ENCODE assay signal across 17 cellular contexts in the genomic region with DNA sequence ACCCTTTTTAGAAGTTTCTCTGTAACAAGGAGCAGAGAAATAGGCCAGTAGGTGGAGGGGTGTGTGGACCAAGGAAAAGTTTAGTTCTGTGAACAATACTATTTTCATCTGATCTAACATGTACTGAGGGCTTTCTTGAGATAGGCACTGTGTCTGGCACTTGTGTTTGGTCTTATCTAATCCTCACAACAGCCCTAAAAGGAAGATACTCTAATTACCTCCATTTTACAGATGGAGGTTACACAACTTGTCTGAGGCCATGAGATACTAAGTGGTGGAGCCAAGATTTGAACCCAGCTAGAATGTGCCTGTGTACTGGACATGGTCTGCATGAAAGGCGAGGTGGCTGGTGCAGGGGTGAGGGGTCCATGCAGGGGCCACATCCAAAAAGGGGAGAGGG. TPM values are rescaled to one million over a fixed set of nuclear protein-coding genes. Genes with fewer than 3 reads are reported as not detected.
A peak's percentile ranks its signal among the peaks of the same experiment; 100 is the strongest.
DNase-seq lines count a peak whose midpoint lies in the region; ATAC-seq and TF ChIP-seq lines count a peak whose summit lies in the region.
"Had no signal": no experiment of that assay in that cellular context is flagged by ENCODE, and none has a peak within 500 bp of the region (broad histone marks: within the 10 kb centered on the region; RNA-seq: fewer than 3 reads in every experiment).

No MANE protein-coding gene starts in this region.

- no peak for ATAC-seq in activated CD8-positive, alpha-beta memory T cell treated with anti-CD3 and anti-CD28 coated beads, Interleukin-2, amount 10 ng/mL, durations not matched to agents 7 days and 5 days
- ATAC-seq in T-helper 17 cell, result no peak
- ATAC-seq in stimulated activated naive B cell treated with anti-CD40 and anti-IgM and Interleukin-4, amounts not matched to agents 10 μg/mL and 1 μg/mL and 100 μg/mL, for 72 hours (replicated peaks), result no peak
- ATAC-seq: Right ventricle myocardium inferior had no signal

- TF ChIP-seq POLR2A in erythroblast (IDR thresholded peaks at IDR 0.05; ENCODE audit: low read length), result no peak
- no peak for TF ChIP-seq POLR2A in uterus (IDR thresholded peaks at IDR 0.05)

- H3K9me3 Mint-ChIP-seq in activated CD8-positive, alpha-beta memory T cell treated with anti-CD3 and anti-CD28 coated beads, Interleukin-2, amount 10 ng/mL, durations not matched to agents 7 days and 5 days (ENCODE audit: low read depth), result no peaks in the 10 kb centered on the region
- no peaks in the 10 kb centered on the region for H3K9me3 Mint-ChIP-seq in stimulated activated naive B cell treated with anti-CD40 and anti-IgM and Interleukin-4, amounts not matched to agents 10 μg/mL and 1 μg/mL and 100 μg/mL, for 72 hours
- H3K9me3 Mint-ChIP-seq: H9 had no signal

- H3K4me3 ChIP-seq in uterus, result no peak overlapping the region
- H3K4me3 ChIP-seq: smooth muscle cell, suprapubic skin had no signal

- peak overlapping the region; percentile 91 for H3K27ac Mint-ChIP-seq in activated CD8-positive, alpha-beta memory T cell treated with anti-CD3 and anti-CD28 coated beads, Interleukin-2, amount 10 ng/mL, durations not matched to agents 7 days and 5 days
- H3K27ac Mint-ChIP-seq in T-helper 17 cell, result peak overlapping the region; percentile 94
- peak overlapping the region; percentile 95 for H3K27ac Mint-ChIP-seq in stimulated activated naive B cell treated with anti-CD40 and anti-IgM and Interleukin-4, amounts not matched to agents 10 μg/mL and 1 μg/mL and 100 μg/mL, for 72 hours
- H3K27ac Mint-ChIP-seq: H9 had no signal

- H3K36me3 ChIP-seq in uterus, result no peaks in the 10 kb centered on the region

- H3K27me3 ChIP-seq in uterus, result no peaks in the 10 kb centered on the region
- H3K27me3 ChIP-seq: suprapubic skin had no signal

- no peaks in the 10 kb centered on the region for H3K9me3 ChIP-seq in T-helper 17 cell (ENCODE audit: control insufficient read depth, low read length, poor library complexity, severe bottlenecking)
- no peaks in the 10 kb centered on the region for H3K9me3 ChIP-seq in uterus
- H3K9me3 ChIP-seq: suprapubic skin had no signal

- peaks cover 65% of the 10 kb centered on the region for H3K4me1 Mint-ChIP-seq in activated CD8-positive, alpha-beta memory T cell treated with anti-CD3 and anti-CD28 coated beads, Interleukin-2, amount 10 ng/mL, durations not matched to agents 7 days and 5 days
- H3K4me1 Mint-ChIP-seq in T-helper 17 cell, result peaks cover 60% of the 10 kb centered on the region
- H3K4me1 Mint-ChIP-seq in stimulated activated naive B cell treated with anti-CD40 and anti-IgM and Interleukin-4, amounts not matched to agents 10 μg/mL and 1 μg/mL and 100 μg/mL, for 72 hours, result peaks cover 60 to 83% of the 10 kb centered on the region in 2 donors

- H3K4me3 Mint-ChIP-seq in activated CD8-positive, alpha-beta memory T cell treated with anti-CD3 and anti-CD28 coated beads, Interleukin-2, amount 10 ng/mL, durations not matched to agents 7 days and 5 days, result peak overlapping the region; percentile 50
- peak overlapping the region; percentile 93 for H3K4me3 Mint-ChIP-seq in T-helper 17 cell
- peak overlapping the region; percentile 6 to 29 for H3K4me3 Mint-ChIP-seq in stimulated activated naive B cell treated with anti-CD40 and anti-IgM and Interleukin-4, amounts not matched to agents 10 μg/mL and 1 μg/mL and 100 μg/mL, for 72 hours
- H3K4me3 Mint-ChIP-seq: H9 had no signal

- DNase-seq in activated CD8-positive, alpha-beta memory T cell treated with anti-CD3 and anti-CD28 coated beads, Interleukin-2, amount 10 ng/mL, durations not matched to agents 7 days and 5 days, result no peak
- DNase-seq in activated CD8-positive, alpha-beta memory T cell treated with anti-CD3 and anti-CD28 coated beads for 24 hours, result no peak
- no peak for DNase-seq in T-helper 17 cell
- peak; percentile 40 to 86 for DNase-seq in erythroblast (lab: John Stamatoyannopoulos, UW)
- no peak for DNase-seq in stimulated activated naive B cell treated with anti-CD40 and anti-IgM and Interleukin-4, amounts not matched to agents 10 μg/mL and 1 μg/mL and 100 μg/mL, for 72 hours
- DNase-seq in DMS153 treated with DMSO at 0.1 percent for 48 hours (lab: John Stamatoyannopoulos, UW; ENCODE audit: unreplicated experiment), result no peak
- no peak for DNase-seq in uterus
- DNase-seq in EL, result no peak
- DNase-seq: ACHN, H9, mammary epithelial cell, NCI-H1930, NCI-H82, occipital lobe had no signal

- no peaks in the 10 kb centered on the region for H3K27me3 Mint-ChIP-seq in activated CD8-positive, alpha-beta memory T cell treated with anti-CD3 and anti-CD28 coated beads, Interleukin-2, amount 10 ng/mL, durations not matched to agents 7 days and 5 days
- no peaks in the 10 kb centered on the region for H3K27me3 Mint-ChIP-seq in T-helper 17 cell
- H3K27me3 Mint-ChIP-seq in stimulated activated naive B cell treated with anti-CD40 and anti-IgM and Interleukin-4, amounts not matched to agents 10 μg/mL and 1 μg/mL and 100 μg/mL, for 72 hours, result no peaks in the 10 kb centered on the region

- peaks cover 28% of the 10 kb centered on the region for H3K36me3 Mint-ChIP-seq in activated CD8-positive, alpha-beta memory T cell treated with anti-CD3 and anti-CD28 coated beads, Interleukin-2, amount 10 ng/mL, durations not matched to agents 7 days and 5 days
- peaks cover 7% of the 10 kb centered on the region for H3K36me3 Mint-ChIP-seq in T-helper 17 cell (ENCODE audit: low read depth)
- peaks cover 0 to 4% of the 10 kb centered on the region in 2 donors for H3K36me3 Mint-ChIP-seq in stimulated activated naive B cell treated with anti-CD40 and anti-IgM and Interleukin-4, amounts not matched to agents 10 μg/mL and 1 μg/mL and 100 μg/mL, for 72 hours

- H3K4me1 ChIP-seq in uterus, result peaks cover 9 to 19% of the 10 kb centered on the region in 2 donors

- no peak for TF ChIP-seq CTCF in uterus (IDR thresholded peaks at IDR 0.05)

- CTCF ChIA-PET in activated CD8-positive, alpha-beta memory T cell treated with anti-CD3 and anti-CD28 coated beads, Interleukin-2, amount 10 ng/mL, durations not matched to agents 7 days and 5 days (lab: Charles Lee), result interaction anchor here (0.6 to 2.1 kb wide), 9 partner anchors 7 to 557 kb away, joined by 3 to 29 read pairs (median 4); a partner anchor contains a TSS

- H3K27ac ChIP-seq in uterus, result no peak overlapping the region
- H3K27ac ChIP-seq: suprapubic skin had no signal

- intact Hi-C loops in uterus (cut with DNase I; ENCODE audit: low total_unique reads), result no loop called here

RNA-seq across cellular contexts. Expression of a gene that starts 4.5 kb away (rescaled TPM):
- total RNA-seq in activated CD8-positive, alpha-beta memory T cell treated with anti-CD3 and anti-CD28 coated beads, Interleukin-2, amount 10 ng/mL, durations not matched to agents 7 days and 5 days, result 10 to 100 TPM; 52.8 to 59.4 TPM
- total RNA-seq in T-helper 17 cell (10 to 100 TPM; 41.7 to 49.2 TPM), uterus (10 to 100 TPM; 15.3 to 63.1 (median 33.7) TPM)

RNA-seq across cellular contexts. Expression of a gene that starts 5.2 kb away (rescaled TPM):
- total RNA-seq in activated CD8-positive, alpha-beta memory T cell treated with anti-CD3 and anti-CD28 coated beads, Interleukin-2, amount 10 ng/mL, durations not matched to agents 7 days and 5 days, result 1 to 10 TPM; 2.2 to 2.5 TPM
- total RNA-seq in T-helper 17 cell (1 to 10 TPM; 2.9 to 3.1 TPM), uterus (10 to 100 TPM in 3 of 4 donors, 1 to 10 TPM in 1; 6.8 to 56.9 (median 25.8) TPM)

RNA-seq across cellular contexts. Expression of a gene that starts 8.4 kb away (rescaled TPM):
- total RNA-seq in activated CD8-positive, alpha-beta memory T cell treated with anti-CD3 and anti-CD28 coated beads, Interleukin-2, amount 10 ng/mL, durations not matched to agents 7 days and 5 days, result 10 to 100 TPM; 55.7 to 70.9 TPM
- total RNA-seq in T-helper 17 cell (10 to 100 TPM; 33.4 to 37.0 TPM), uterus (100 to 1,000 TPM in 1 of 4 donors, 10 to 100 TPM in 3; 45.9 to 106 (median 59.5) TPM)

RNA-seq across cellular contexts. Expression of a gene that starts 26.1 kb away (rescaled TPM):
- total RNA-seq in activated CD8-positive, alpha-beta memory T cell treated with anti-CD3 and anti-CD28 coated beads, Interleukin-2, amount 10 ng/mL, durations not matched to agents 7 days and 5 days, result 10 to 100 TPM in 1 of 2 experiments, 1 to 10 TPM in 1; 10.0 to 26.7 TPM
- 1 to 10 TPM; 3.9 to 8.1 TPM for total RNA-seq in T-helper 17 cell
- total RNA-seq in uterus, result 10 to 100 TPM in 1 of 4 donors, 1 to 10 TPM in 3; 4.4 to 15.9 (median 7.5) TPM

RNA-seq across cellular contexts. Expression of a gene that starts 30.3 kb away (rescaled TPM):
- total RNA-seq in activated CD8-positive, alpha-beta memory T cell treated with anti-CD3 and anti-CD28 coated beads, Interleukin-2, amount 10 ng/mL, durations not matched to agents 7 days and 5 days, result 10 to 100 TPM; 57.6 to 76.9 TPM
- total RNA-seq in T-helper 17 cell, result 10 to 100 TPM; 28.9 to 32.7 TPM
- total RNA-seq in uterus, result 10 to 100 TPM in 3 of 4 donors, 1 to 10 TPM in 1; 2.6 to 63.6 (median 35.0) TPM

Comparison
In these comparisons a context has a peak if more than half of its experiments do, and no peak if none do; other contexts are left out.
1. DNase-seq: peak in erythroblast (2 of 2); none in activated CD8-positive, alpha-beta memory T cell treated with anti-CD3 and anti-CD28 coated beads, Interleukin-2, amount 10 ng/mL, durations not matched to agents 7 days and 5 days (single experiment), activated CD8-positive, alpha-beta memory T cell treated with anti-CD3 and anti-CD28 coated beads for 24 hours (single experiment), T-helper 17 cell (0 of 3), stimulated activated naive B cell treated with anti-CD40 and anti-IgM and Interleukin-4, amounts not matched to agents 10 μg/mL and 1 μg/mL and 100 μg/mL, for 72 hours (single experiment), DMS153 treated with DMSO at 0.1 percent for 48 hours (single experiment), uterus (0 of 2) and EL (single experiment).
2. H3K4me3 Mint-ChIP-seq: peak in every context shown above with its lines; median percentile 93 in T-helper 17 cell; 50 in activated CD8-positive, alpha-beta memory T cell treated with anti-CD3 and anti-CD28 coated beads, Interleukin-2, amount 10 ng/mL, durations not matched to agents 7 days and 5 days; 18 in stimulated activated naive B cell treated with anti-CD40 and anti-IgM and Interleukin-4, amounts not matched to agents 10 μg/mL and 1 μg/mL and 100 μg/mL, for 72 hours.
3. Peak in every context shown above with its lines, with median percentiles within 50 percentile points of each other: H3K27ac Mint-ChIP-seq.